ENCODE assay signal across 22 cellular contexts in the genomic region with DNA sequence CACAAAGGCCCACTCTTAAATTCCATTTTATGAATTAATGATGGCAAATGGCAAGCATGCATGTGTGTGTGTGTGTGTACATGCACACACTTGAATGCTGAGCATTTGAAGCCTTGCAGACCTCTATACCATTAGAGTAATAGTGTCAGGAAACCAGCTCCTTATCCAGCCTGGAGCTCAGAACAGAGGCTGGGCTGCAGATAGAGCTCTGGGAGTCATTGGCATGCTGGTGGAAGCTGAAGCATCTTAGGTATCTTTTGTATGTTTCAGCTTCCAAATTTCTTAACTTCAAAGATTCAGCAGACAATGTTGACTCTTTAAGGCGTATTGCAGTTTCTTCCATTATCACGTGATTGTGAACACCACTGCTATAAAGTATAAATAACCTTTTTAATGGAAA.
"Had no signal": no experiment of that assay in that cellular context is flagged by ENCODE, and none has a peak within 500 bp of the region (broad histone marks: within the 10 kb centered on the region; RNA-seq: fewer than 3 reads in every experiment).

No MANE protein-coding gene starts in this region.

- H3K79me2 ChIP-seq: hepatocyte had no signal

- H3K27me3 ChIP-seq: gastrocnemius medialis, heart left ventricle, hepatocyte, neutrophil, pancreas, spleen, tibial nerve, upper lobe of right lung, uterus had no signal

- H3K4me3 ChIP-seq: gastrocnemius medialis, heart left ventricle, hepatocyte, lower lobe of right lung, mucosa of descending colon, pancreas, skin epidermis, spleen, thoracic aorta, tibial nerve, upper lobe of right lung, uterus had no signal

- ATAC-seq: effector memory CD8-positive, alpha-beta T cell; gastrocnemius medialis; heart left ventricle; left ventricle myocardium superior; mucosa of descending colon; natural killer cell treated with Interleukin-12 subunit alpha and Interleukin-12 subunit beta and Interleukin-15 and Interleukin-18, amount 100 ng/mL, for 72 hours; pancreas; sciatic nerve; stimulated activated naive B cell treated with anti-CD40 and anti-IgM and Interleukin-4, amounts not matched to agents 10 μg/mL and 1 μg/mL and 100 μg/mL, for 72 hours had no signal

- H3K36me3 ChIP-seq: gastrocnemius medialis, heart left ventricle, lower lobe of right lung, neutrophil, pancreas, spleen, thoracic aorta, tibial nerve, upper lobe of right lung, uterus had no signal

- H3K27ac ChIP-seq: gastrocnemius medialis, heart left ventricle, hepatocyte, lower lobe of right lung, neutrophil, pancreas, skin epidermis, spleen, thoracic aorta, tibial nerve, upper lobe of right lung, uterus had no signal

- H2AFZ ChIP-seq: hepatocyte had no signal

- H3K4me2 ChIP-seq: hepatocyte had no signal

- H3K9me3 ChIP-seq: gastrocnemius medialis, heart left ventricle, lower lobe of right lung, mucosa of descending colon, neutrophil, pancreas, spleen, thoracic aorta, tibial nerve, upper lobe of right lung, uterus had no signal

- DNase-seq: cortex of kidney; effector memory CD8-positive, alpha-beta T cell; gastrocnemius medialis; heart left ventricle; left ventricle myocardium superior; lower lobe of right lung; mucosa of descending colon; naive B cell; pancreas; retina; spleen; stimulated activated CD4-positive, alpha-beta T cell treated with anti-CD3 and anti-CD28 coated beads, Interleukin-2, amount 100 ng/mL, for 48 hours; stimulated activated naive B cell treated with anti-CD40 and anti-IgM and Interleukin-4, amounts not matched to agents 10 μg/mL and 1 μg/mL and 100 μg/mL, for 72 hours; upper lobe of right lung; uterus had no signal

- H3K4me1 ChIP-seq: gastrocnemius medialis, lower lobe of right lung, pancreas, upper lobe of right lung, uterus had no signal
